ENCODE assay signal across 1 cellular context in the genomic region with DNA sequence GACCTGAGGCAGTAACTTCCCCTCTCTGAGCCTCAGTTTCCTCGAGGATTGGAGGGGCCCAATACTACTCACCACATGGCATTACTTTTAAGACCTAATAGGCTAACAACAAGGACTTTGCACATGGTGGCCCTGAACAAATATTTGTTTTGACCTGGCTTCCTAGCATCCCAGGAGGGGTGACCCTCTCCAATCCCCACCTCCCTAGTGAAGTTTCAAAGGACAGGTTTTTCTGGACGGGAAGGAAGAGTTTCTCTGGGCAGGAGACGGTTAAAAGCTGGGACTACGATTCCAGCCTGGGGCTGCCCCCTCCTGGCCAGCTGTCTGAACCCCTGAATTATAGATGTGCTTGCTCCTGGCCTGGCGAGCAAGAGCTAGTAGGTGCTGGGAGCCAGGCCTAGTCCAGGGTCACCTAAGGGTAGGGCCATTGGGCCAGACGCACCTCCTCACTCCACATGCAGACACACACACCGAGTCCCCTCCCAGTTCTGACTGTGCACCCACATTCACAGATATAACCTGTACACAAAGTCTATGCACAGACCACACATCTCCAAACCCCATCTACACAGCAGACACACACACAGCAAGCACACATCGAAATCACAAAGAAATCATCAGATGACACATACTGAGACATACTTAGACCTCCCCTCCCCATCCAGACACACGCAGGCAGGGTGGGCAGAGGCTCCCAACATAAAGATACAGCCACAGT.
TF ChIP-seq lines count a peak whose summit lies in the region.

No MANE protein-coding gene starts in this region.

TF ChIP-seq in SK-N-SH treated with all-trans-retinoic acid at 6 μM for 48 hours, 23 proteins besides CTCF, POLR2A, EP300 and RAD21 (continued from another document):
- TF ChIP-seq SNAI2 (CRISPR knock-in tag; IDR thresholded peaks at IDR 0.05) (no peak), CSDC2 (CRISPR knock-in tag; IDR thresholded peaks at IDR 0.05) (no peak), OSR1 (CRISPR knock-in tag; IDR thresholded peaks at IDR 0.05) (no peak), TCF4 (CRISPR knock-in tag; IDR thresholded peaks at IDR 0.05; ENCODE audit: borderline replicate concordance) (no peak)
TF ChIP-seq in SK-N-SH treated with all-trans-retinoic acid at 6 μM for 48 hours: peak in this region for 0.
